In genomic region chr19:48444933-48445194, GRCh38 we compare ENCODE assay signal across 9 cellular contexts. TPM values are rescaled to one million over a fixed set of nuclear protein-coding genes. Genes with fewer than 3 reads are reported as not detected.
DNase-seq lines count a peak whose midpoint lies in the region; ATAC-seq and TF ChIP-seq lines count a peak whose summit lies in the region.
"Had no signal": no experiment of that assay in that cellular context is flagged by ENCODE, and none has a peak within 500 bp of the region (broad histone marks: within the 10 kb centered on the region; RNA-seq: fewer than 3 reads in every experiment).

No MANE protein-coding gene starts in this region.

- H3K9ac ChIP-seq in OCI-LY3 (ENCODE audit: low read length), result peak overlapping the region; percentile 84

- peak overlapping the region; percentile 95 for H3K4me3 Mint-ChIP-seq in endothelial cell (ENCODE audit: unreplicated experiment)

- H3K79me2 ChIP-seq in OCI-LY3 (ENCODE audit: low read length), result peaks cover 30% of the 10 kb centered on the region

- peak overlapping the region; percentile 98 for H3K27ac Mint-ChIP-seq in endothelial cell (ENCODE audit: unreplicated experiment)

- H3K9me3 ChIP-seq in OCI-LY3 (ENCODE audit: insufficient read depth, low read length) (no peaks in the 10 kb centered on the region), psoas muscle (no peaks in the 10 kb centered on the region), body of pancreas (peaks cover 0 to 4% (median 0%) of the 10 kb centered on the region in 3 donors)

- H3K27ac ChIP-seq in OCI-LY3 (ENCODE audit: low read length) (peak overlapping the region; percentile 65), psoas muscle (peak overlapping the region; percentile 94), body of pancreas (peak overlapping the region in 2 of 4 donors; percentile 81 to 86)

- no peak for TF ChIP-seq CTCF in OCI-LY3 (IDR thresholded peaks at IDR 0.05; ENCODE audit: low read depth, low read length)
- no peak for TF ChIP-seq CTCF in endothelial cell (IDR thresholded peaks at IDR 0.05; ENCODE audit: unreplicated experiment)
- no peak for TF ChIP-seq CTCF in psoas muscle (IDR thresholded peaks at IDR 0.05)
- TF ChIP-seq CTCF in body of pancreas (IDR thresholded peaks at IDR 0.05), result no peak

- H3K36me3 ChIP-seq in OCI-LY3 (replicated peaks; ENCODE audit: low read depth, low read length) (peaks cover 17% of the 10 kb centered on the region), psoas muscle (ENCODE audit: insufficient read depth in 1 of 2, low read depth in 1 of 2) (peaks cover 4 to 30% of the 10 kb centered on the region in 2 donors), body of pancreas (replicated peaks in 1 of 2; ENCODE audit: insufficient read depth in 1 of 2, low read depth in 2 of 2) (peaks cover 0 to 2% of the 10 kb centered on the region in 2 donors)

- peaks cover 24% of the 10 kb centered on the region for H3K27me3 Mint-ChIP-seq in endothelial cell (ENCODE audit: unreplicated experiment)

- intact Hi-C loops in psoas muscle (cut with DNase I), result no loop called here
- intact Hi-C loops in body of pancreas (cut with DNase I), result no loop called here

- TF ChIP-seq POLR2A in body of pancreas (IDR thresholded peaks at IDR 0.05), result no peak

- H3K4me3 ChIP-seq in GM08714 (ENCODE audit: low read length) (peak overlapping the region; percentile 88; the same call in 1 of the 2 replicates), OCI-LY3 (ENCODE audit: low read length) (peak overlapping the region; percentile 83), psoas muscle (peak overlapping the region; percentile 97), body of pancreas (no peak overlapping the region)

- peaks cover 16% of the 10 kb centered on the region for H3K4me1 Mint-ChIP-seq in endothelial cell (ENCODE audit: unreplicated experiment)

- peaks cover 19% of the 10 kb centered on the region for H3K36me3 Mint-ChIP-seq in endothelial cell (ENCODE audit: low read depth, unreplicated experiment)

- no peak for ATAC-seq in psoas muscle
- ATAC-seq in GM21717 (IDR thresholded peaks at IDR 0.05; ENCODE audit: unreplicated experiment), result no peak
- ATAC-seq in GM21528 (IDR thresholded peaks at IDR 0.05; ENCODE audit: low FRiP score, unreplicated experiment), result no peak
- ATAC-seq in body of pancreas, result no peak

- H3K4me1 ChIP-seq in OCI-LY3 (ENCODE audit: low read length), result peaks cover 14% of the 10 kb centered on the region
- H3K4me1 ChIP-seq in psoas muscle, result peaks cover 19% of the 10 kb centered on the region
- H3K4me1 ChIP-seq in body of pancreas, result peaks cover 24% of the 10 kb centered on the region

- 18 to 28% (median 22%) methylated on average over 3 of the region's 3 CpGs for WGBS in psoas muscle, 3 donors
- 12 to 40% methylated on average over 3 of the region's 3 CpGs for WGBS in body of pancreas, 2 donors

- H3K27me3 ChIP-seq in OCI-LY3 (ENCODE audit: low read depth, low read length) (no peaks in the 10 kb centered on the region), psoas muscle (ENCODE audit: insufficient read depth in 3 of 3, low read length in 2 of 3) (peaks cover 0 to 32% (median 17%) of the 10 kb centered on the region in 3 donors), body of pancreas (no peaks in the 10 kb centered on the region)

- H3K9me3 Mint-ChIP-seq in endothelial cell (ENCODE audit: unreplicated experiment), result no peaks in the 10 kb centered on the region

- H4K20me1 ChIP-seq in OCI-LY3 (ENCODE audit: insufficient read depth, low read length), result no peaks in the 10 kb centered on the region

- H2AFZ ChIP-seq in OCI-LY3 (ENCODE audit: low read depth, low read length), result peak overlapping the region; percentile 58

- no peak for DNase-seq in endothelial cell (ENCODE audit: low spot score)
- no peak for DNase-seq in psoas muscle
- no peak for DNase-seq in cerebellum (ENCODE audit: low spot score)
- no peak for DNase-seq in body of pancreas
- DNase-seq: aorta had no signal

- H3K4me2 ChIP-seq in OCI-LY3 (ENCODE audit: low read length), result peak overlapping the region; percentile 70

RNA-seq across cellular contexts. Expression of gene GRWD1, which starts 0.9 kb away (rescaled TPM):
- total RNA-seq in endothelial cell (ENCODE audit: unreplicated experiment), result 38.4 TPM
- total RNA-seq in psoas muscle, result 10 to 100 TPM; 24.6 to 46.0 (median 40.3) TPM
- 10 to 100 TPM; 24.2 to 53.7 (median 42.0) TPM for polyA plus RNA-seq in psoas muscle
- total RNA-seq in cerebellum, result 9.7 TPM
- 10 to 100 TPM; 11.9 TPM for total RNA-seq in body of pancreas

RNA-seq across cellular contexts. Expression of gene KCNJ14, which starts 10.5 kb away (rescaled TPM):
- 0.95 TPM for total RNA-seq in endothelial cell (ENCODE audit: unreplicated experiment)
- 1 to 10 TPM in 3 of 4 donors, under 1 TPM in 1; 0.65 to 2.6 (median 1.3) TPM for total RNA-seq in psoas muscle
- 1 to 10 TPM in 1 of 3 donors, under 1 TPM in 2; 0.28 to 1.6 (median 0.58) TPM for polyA plus RNA-seq in psoas muscle
- total RNA-seq in cerebellum, result 1.6 TPM
- total RNA-seq in body of pancreas, result 1 to 10 TPM in 1 of 2 donors, under 1 TPM in 1; 0.66 to 1.6 TPM

RNA-seq across cellular contexts. Expression of gene CYTH2, which starts 24.3 kb away (rescaled TPM):
- total RNA-seq in endothelial cell (ENCODE audit: unreplicated experiment) (165 TPM), psoas muscle (10 to 100 TPM; 21.8 to 45.2 (median 29.4) TPM), cerebellum (49.7 TPM), body of pancreas (10 to 100 TPM; 76.1 to 94.2 TPM)
- polyA plus RNA-seq in psoas muscle, result 10 to 100 TPM; 36.6 to 41.0 (median 39.5) TPM

RNA-seq across cellular contexts. Expression of gene GRIN2D, which starts 51.4 kb away (rescaled TPM):
- 25.2 TPM for total RNA-seq in endothelial cell (ENCODE audit: unreplicated experiment)
- under 1 TPM; 0.04 to 0.21 (median 0.06) TPM for total RNA-seq in psoas muscle
- under 1 TPM; 0.03 to 0.07 (median 0.04) TPM for polyA plus RNA-seq in psoas muscle
- total RNA-seq in cerebellum, result 4.6 TPM
- 1 to 10 TPM in 1 of 2 donors, under 1 TPM in 1; 0.26 to 2.0 TPM for total RNA-seq in body of pancreas

RNA-seq across cellular contexts. Expression of gene KDELR1, which starts 53.5 kb away (rescaled TPM):
- total RNA-seq in endothelial cell (ENCODE audit: unreplicated experiment) (325 TPM), psoas muscle (10 to 100 TPM; 56.5 to 71.0 (median 62.9) TPM), cerebellum (32.3 TPM), body of pancreas (10 to 100 TPM; 47.5 to 51.4 TPM)
- polyA plus RNA-seq in psoas muscle, result 10 to 100 TPM; 37.0 to 48.7 (median 40.0) TPM

Comparison
In these comparisons a context has a peak if more than half of its experiments do, and no peak if none do; other contexts are left out.
1. H3K4me3 ChIP-seq: peak in GM08714 (single experiment), OCI-LY3 (single experiment) and psoas muscle (single experiment); none in body of pancreas (0 of 2).